In genomic region chr4:85577307-85577706, GRCh38 we compare ENCODE assay signal across 8 cellular contexts.
"Had no signal": no experiment of that assay in that cellular context is flagged by ENCODE, and none has a peak within 500 bp of the region (broad histone marks: within the 10 kb centered on the region; RNA-seq: fewer than 3 reads in every experiment).

No MANE protein-coding gene starts in this region.

- H3K27ac Mint-ChIP-seq: IgD-negative memory B cell had no signal

- H3K4me2 ChIP-seq: KMS-11 had no signal

- H3K9ac ChIP-seq: KMS-11 had no signal

- H3K27ac ChIP-seq: HL-60, KMS-11 had no signal

- FAIRE-seq: HepG2, HTR-8/SVneo had no signal

- ATAC-seq: HepG2 had no signal

- H3K9me3 Mint-ChIP-seq: IgD-negative memory B cell had no signal

- DNase-seq: IMR-90, KBM-7, KG1 had no signal

- H3K27me3 Mint-ChIP-seq: IgD-negative memory B cell had no signal
